7 cellular contexts compared by ENCODE assay signal in the genomic region with DNA sequence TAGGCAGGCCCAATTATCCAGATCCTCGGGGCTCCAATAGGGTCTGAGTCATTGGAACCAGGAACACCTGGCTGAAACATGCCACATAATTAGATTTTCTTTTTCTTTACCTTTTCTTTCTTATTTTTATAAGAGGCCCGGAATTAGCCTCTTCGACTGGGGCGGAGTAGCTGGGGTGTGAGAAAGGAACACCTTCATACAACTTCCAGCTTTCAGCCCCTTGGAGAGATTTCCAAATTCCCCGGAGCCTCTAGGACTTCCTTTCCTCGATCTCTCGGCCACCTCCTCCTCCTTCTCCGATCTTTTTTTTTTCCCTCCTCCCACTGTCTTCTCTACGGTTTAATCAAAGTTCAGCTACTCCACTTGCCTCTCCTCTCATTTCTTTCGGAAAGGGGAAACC.
DNase-seq lines count a peak whose midpoint lies in the region; ATAC-seq and TF ChIP-seq lines count a peak whose summit lies in the region.
"Not testable (repeated sequence)": the region's sequence is repeated elsewhere in the genome, so short reads cannot be mapped to it uniquely, and the experiment has no call there.

No MANE protein-coding gene starts in this region.

- H3K27ac ChIP-seq in body of pancreas: not testable (repeated sequence)
- peak overlapping the region in 1 of 2 donors; percentile 42 for H3K27ac ChIP-seq in ovary

- TF ChIP-seq POLR2A in body of pancreas (IDR thresholded peaks at IDR 0.05); ovary (IDR thresholded peaks at IDR 0.05): not testable (repeated sequence)

- H3K27me3 ChIP-seq in HAP-1 (ENCODE audit: low read depth); body of pancreas; ovary: not testable (repeated sequence)

- not testable (repeated sequence) for H3K36me3 Mint-ChIP-seq in WTC11

- peak; percentile 2 to 8 for DNase-seq in HAP-1 (ENCODE audit: low spot score in 2 of 2)
- DNase-seq in WTC11 (ENCODE audit: low spot score): peak; percentile 8
- peak in 3 of 4 donors; percentile 2 to 8 (median 5) for DNase-seq in body of pancreas
- peak; percentile 0 for DNase-seq in fibroblast of mammary gland (ENCODE audit: low read depth)
- DNase-seq in left lobe of liver (ENCODE audit: low spot score): peak; percentile 29
- peak; percentile 12 to 28 (median 15) for DNase-seq in ovary
- peak; percentile 3 for DNase-seq in stimulated activated CD4-positive, alpha-beta T cell treated with anti-CD3 and anti-CD28 coated beads, Interleukin-4, amount 100 ng/mL, for 24 hours

- not testable (repeated sequence) for H3K9me3 ChIP-seq in HAP-1, body of pancreas, ovary

- CTCF ChIA-PET in WTC11 (lab: Charles Lee): not testable (repeated sequence)

- TF ChIP-seq CTCF in WTC11 (IDR thresholded peaks at IDR 0.05); body of pancreas (IDR thresholded peaks at IDR 0.05); fibroblast of mammary gland (conservative IDR thresholded peaks at IDR 0.05; ENCODE audit: control insufficient read depth, insufficient read depth, low read depth, low read length); ovary (IDR thresholded peaks at IDR 0.05): not testable (repeated sequence)

- H3K4me1 ChIP-seq in HAP-1; body of pancreas; ovary (ENCODE audit: insufficient read depth): not testable (repeated sequence)

- H3K4me3 ChIP-seq in HAP-1; body of pancreas; fibroblast of mammary gland (ENCODE audit: control insufficient read depth, low read depth, low read length); ovary: not testable (repeated sequence)

- in situ Hi-C loops in HAP-1 (cut with MboI; ENCODE audit: low sequenced_read_pairs): not testable (repeated sequence)

- POLR2A ChIA-PET in WTC11 (lab: Charles Lee): not testable (repeated sequence)

- not testable (repeated sequence) for H3K27ac Mint-ChIP-seq in WTC11

- H3K4me1 Mint-ChIP-seq in WTC11: not testable (repeated sequence)

- H3K9me3 Mint-ChIP-seq in WTC11: not testable (repeated sequence)

- not testable (repeated sequence) for TF ChIP-seq EP300 in ovary (IDR thresholded peaks at IDR 0.05)

- intact Hi-C loops in body of pancreas (cut with DNase I); ovary (cut with DNase I): not testable (repeated sequence)

- not testable (repeated sequence) for H3K4me3 Mint-ChIP-seq in WTC11

- H3K36me3 ChIP-seq in HAP-1 (replicated peaks); body of pancreas (replicated peaks in 1 of 2; ENCODE audit: insufficient read depth in 1 of 2, low read depth in 2 of 2); ovary: not testable (repeated sequence)

- WGBS in body of pancreas, 2 donors: 56 to 73% methylated on average over 5 to 6 of the region's 10 CpGs
- WGBS in ovary, 3 donors: 20 to 34% (median 29%) methylated on average over 1 to 7 of the region's 10 CpGs

- ATAC-seq in WTC11, body of pancreas, left lobe of liver: not testable (repeated sequence)

- H3K27me3 Mint-ChIP-seq in WTC11 (ENCODE audit: low read depth): not testable (repeated sequence)
